ENCODE assay signal across 8 cellular contexts in genomic region chr20:46415773-46416172, GRCh38.
"Had no signal": no experiment of that assay in that cellular context is flagged by ENCODE, and none has a peak within 500 bp of the region (broad histone marks: within the 10 kb centered on the region; RNA-seq: fewer than 3 reads in every experiment).

No MANE protein-coding gene starts in this region.

- H3K9me3 ChIP-seq: HAP-1 had no signal

- DNase-seq: GM23248, GOT3, H7, HFFc6, KG1 had no signal

- H3K4me3 ChIP-seq: GM23248, HAP-1 had no signal

- H3K9ac ChIP-seq: GM23248 had no signal

- H3K36me3 ChIP-seq: HAP-1 had no signal

- FAIRE-seq: HepG2 had no signal

- H3K27ac ChIP-seq: GM23248 had no signal

- H3K4me1 ChIP-seq: HAP-1 had no signal

- H2AFZ ChIP-seq: GM23248 had no signal

- ATAC-seq: HCT116, HepG2 had no signal
